8 cellular contexts compared by ENCODE assay signal in the genomic region with DNA sequence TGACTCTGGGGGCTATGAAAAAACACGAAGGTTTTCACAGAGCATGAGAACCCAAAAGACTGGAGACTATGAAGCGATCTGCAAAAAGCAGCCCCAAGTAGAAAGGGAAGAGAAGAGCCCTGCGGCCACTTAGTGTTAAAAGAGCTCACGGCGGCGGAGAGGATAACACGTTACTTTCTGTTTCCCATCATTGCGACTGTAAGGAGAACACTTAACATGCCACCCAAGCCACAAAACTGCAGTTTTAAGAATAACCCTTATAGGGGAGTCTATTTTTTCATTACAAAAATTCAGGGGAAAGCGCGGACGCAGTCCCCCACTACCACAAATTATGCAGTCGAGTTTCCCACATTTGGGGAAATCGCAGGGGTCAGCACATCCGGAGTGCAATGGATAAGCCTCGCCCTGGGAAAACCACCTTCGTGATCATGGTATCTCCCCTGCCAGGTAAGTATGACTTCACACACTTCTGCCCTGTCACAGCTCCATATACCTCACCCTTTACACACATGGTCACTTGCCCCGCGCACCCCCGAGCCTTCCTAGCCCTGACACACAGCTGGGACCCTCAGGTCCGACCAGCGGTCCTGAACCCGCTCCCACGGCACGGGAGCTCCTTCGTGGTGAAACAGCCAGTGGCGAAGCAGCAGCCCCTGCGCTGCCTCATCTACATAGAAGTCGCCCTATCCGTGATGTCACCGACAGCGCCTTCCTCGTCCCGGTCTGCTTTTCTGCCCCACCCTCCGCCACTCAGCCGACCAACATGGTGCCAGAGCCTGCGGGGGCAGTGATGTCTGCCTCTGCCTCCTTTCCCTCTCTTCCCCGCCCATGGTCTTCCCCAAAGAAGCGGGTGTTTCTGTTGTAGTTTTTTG.
A peak's percentile ranks its signal among the peaks of the same experiment; 100 is the strongest.
DNase-seq lines count a peak whose midpoint lies in the region; ATAC-seq, FAIRE-seq and TF ChIP-seq lines count a peak whose summit lies in the region.
"Not testable (repeated sequence)": the region's sequence is repeated elsewhere in the genome, so short reads cannot be mapped to it uniquely, and the experiment has no call there.

No MANE protein-coding gene starts in this region.

- peak overlapping the region; percentile 81 for H3K4me3 Mint-ChIP-seq in activated naive CD4-positive, alpha-beta T cell treated with anti-CD3 and anti-CD28 coated beads, Interleukin-2, amount 50 U/mL, for 24 hours
- peak overlapping the region; percentile 82 for H3K4me3 Mint-ChIP-seq in glutamatergic neuron (ENCODE audit: unreplicated experiment)

- TF ChIP-seq CTCF in glutamatergic neuron (IDR thresholded peaks at IDR 0.05; ENCODE audit: partially characterized antibody, unreplicated experiment); parathyroid adenoma (IDR thresholded peaks at IDR 0.05); upper lobe of left lung (IDR thresholded peaks at IDR 0.05): not testable (repeated sequence)

- H3K4me1 ChIP-seq in parathyroid adenoma, upper lobe of left lung: not testable (repeated sequence)

- FAIRE-seq in GM12891 (lab: Jason Lieb, UNC), result peak; percentile 68

- H3K9me3 Mint-ChIP-seq in activated naive CD4-positive, alpha-beta T cell treated with anti-CD3 and anti-CD28 coated beads, Interleukin-2, amount 50 U/mL, for 24 hours; glutamatergic neuron (ENCODE audit: unreplicated experiment): not testable (repeated sequence)

- peak; percentile 75 for ATAC-seq in HG02610 (IDR thresholded peaks at IDR 0.05; ENCODE audit: unreplicated experiment)
- peak; percentile 95 to 96 for ATAC-seq in upper lobe of left lung (ENCODE audit: low FRiP score in 2 of 2)

- not testable (repeated sequence) for H3K4me1 Mint-ChIP-seq in activated naive CD4-positive, alpha-beta T cell treated with anti-CD3 and anti-CD28 coated beads, Interleukin-2, amount 50 U/mL, for 24 hours; glutamatergic neuron (ENCODE audit: low read depth, unreplicated experiment)

- DNase-seq in GM12891 (ENCODE audit: insufficient read length, low spot score) (peak; percentile 13), MV-4-11 (lab: John Stamatoyannopoulos, UW) (peak; percentile 98), SK-MEL-5 (ENCODE audit: low read depth, low spot score) (peak; percentile 98), glutamatergic neuron (peak; percentile 26), upper lobe of left lung (peak in 1 of 2 donors; percentile 64)

- peak overlapping the region; percentile 79 for H3K4me2 ChIP-seq in parathyroid adenoma (ENCODE audit: low read length)

- H3K4me3 ChIP-seq in parathyroid adenoma (ENCODE audit: low read depth, low read length), result peak overlapping the region; percentile 61
- H3K4me3 ChIP-seq in upper lobe of left lung, result peak overlapping the region in 3 of 4 donors; percentile 37 to 48 (median 43)

- H3K36me3 Mint-ChIP-seq in activated naive CD4-positive, alpha-beta T cell treated with anti-CD3 and anti-CD28 coated beads, Interleukin-2, amount 50 U/mL, for 24 hours; glutamatergic neuron (ENCODE audit: unreplicated experiment): not testable (repeated sequence)

- H3K27me3 Mint-ChIP-seq in activated naive CD4-positive, alpha-beta T cell treated with anti-CD3 and anti-CD28 coated beads, Interleukin-2, amount 50 U/mL, for 24 hours; glutamatergic neuron (ENCODE audit: unreplicated experiment): not testable (repeated sequence)

- TF ChIP-seq POLR2A in GM12891 (IDR thresholded peaks at IDR 0.05; ENCODE audit: low read depth, low read length), result peak; percentile 97
- TF ChIP-seq POLR2A in upper lobe of left lung (IDR thresholded peaks at IDR 0.05), result peak; percentile 12 to 95 (median 80)

- WGBS in upper lobe of left lung, 2 donors, result 1 to 2% methylated on average over 15 to 21 of the region's 38 CpGs

- not testable (repeated sequence) for H3K9me3 ChIP-seq in parathyroid adenoma (ENCODE audit: control insufficient read depth, low read length); upper lobe of left lung

- TF ChIP-seq EP300 in upper lobe of left lung (IDR thresholded peaks at IDR 0.05), result not testable (repeated sequence)

- in situ Hi-C loops in SK-MEL-5 (cut with HindIII; ENCODE audit: low pct_unique_long_range_greater_than_20kb, low sequenced_read_pairs), result not testable (repeated sequence)

- H3K36me3 ChIP-seq in parathyroid adenoma (ENCODE audit: control insufficient read depth, insufficient read depth, low read length); upper lobe of left lung: not testable (repeated sequence)

- peak overlapping the region; percentile 99 for H3K27ac Mint-ChIP-seq in activated naive CD4-positive, alpha-beta T cell treated with anti-CD3 and anti-CD28 coated beads, Interleukin-2, amount 50 U/mL, for 24 hours
- H3K27ac Mint-ChIP-seq in glutamatergic neuron (ENCODE audit: unreplicated experiment), result peak overlapping the region; percentile 98

- H3K9ac ChIP-seq in parathyroid adenoma, result not testable (repeated sequence)

- not testable (repeated sequence) for H3K27me3 ChIP-seq in parathyroid adenoma (ENCODE audit: control insufficient read depth, insufficient read depth, low read length); upper lobe of left lung

- H3K79me2 ChIP-seq in parathyroid adenoma, result not testable (repeated sequence)

- H2AFZ ChIP-seq in parathyroid adenoma, result peak overlapping the region; percentile 50

- not testable (repeated sequence) for H3K27ac ChIP-seq in parathyroid adenoma
- H3K27ac ChIP-seq in upper lobe of left lung, result peak overlapping the region; percentile 66 to 86 (median 74)

TF ChIP-seq in GM12891, 5 proteins besides CTCF, POLR2A, EP300 and RAD21:
- TF ChIP-seq POLR2AphosphoS5 (IDR thresholded peaks at IDR 0.05; ENCODE audit: low read depth, low read length) (peak; percentile 98), POU2F2 (IDR thresholded peaks at IDR 0.05; ENCODE audit: low read depth, low read length) (peak; percentile 96), TAF1 (IDR thresholded peaks at IDR 0.05; ENCODE audit: low read depth, low read length) (peak; percentile 69; the same call in 1 of the 2 replicates)
